In genomic region chr6:106118835-106119443, GRCh38 we compare ENCODE assay signal across 17 cellular contexts. TPM values are rescaled to one million over a fixed set of nuclear protein-coding genes. Genes with fewer than 3 reads are reported as not detected.
A peak's percentile ranks its signal among the peaks of the same experiment; 100 is the strongest.
DNase-seq lines count a peak whose midpoint lies in the region; ATAC-seq and TF ChIP-seq lines count a peak whose summit lies in the region.
"Had no signal": no experiment of that assay in that cellular context is flagged by ENCODE, and none has a peak within 500 bp of the region (broad histone marks: within the 10 kb centered on the region; RNA-seq: fewer than 3 reads in every experiment).

No MANE protein-coding gene starts in this region.

- no peak overlapping the region for H3K9ac ChIP-seq in DND-41 (ENCODE audit: low read depth, low read length)
- no peak overlapping the region for H3K9ac ChIP-seq in Loucy (ENCODE audit: low read depth, low read length, poor library complexity, severe bottlenecking)
- H3K9ac ChIP-seq: parathyroid adenoma had no signal

- no peaks in the 10 kb centered on the region for H4K20me1 ChIP-seq in DND-41 (ENCODE audit: insufficient read depth, low read length)
- H4K20me1 ChIP-seq in Loucy (ENCODE audit: insufficient read depth, low read length, poor library complexity, severe bottlenecking), result no peaks in the 10 kb centered on the region

- H2AFZ ChIP-seq in DND-41 (ENCODE audit: low read depth, low read length) (no peak overlapping the region), Loucy (ENCODE audit: low read length) (peak overlapping the region; percentile 18)

- ATAC-seq in DND-41 (ENCODE audit: insufficient read depth, low read depth) (no peak), natural killer cell (no peak), HG02763 (IDR thresholded peaks at IDR 0.05; ENCODE audit: unreplicated experiment) (no peak)
- no peak for ATAC-seq in activated CD8-positive, alpha-beta memory T cell treated with anti-CD3 and anti-CD28 coated beads, Interleukin-2, amount 10 ng/mL, durations not matched to agents 7 days and 5 days

- CTCF ChIA-PET in activated CD8-positive, alpha-beta memory T cell treated with anti-CD3 and anti-CD28 coated beads, Interleukin-2, amount 10 ng/mL, durations not matched to agents 7 days and 5 days (lab: Charles Lee), result interaction anchor here (0.6 to 3.9 kb wide), 6 partner anchors 10 to 104 kb away, joined by 3 to 30 read pairs (median 6); no protein-coding TSS in a partner anchor

- H3K9me2 ChIP-seq in Loucy (replicated peaks; ENCODE audit: low read depth, low read length), result no peaks in the 10 kb centered on the region

- no peak for TF ChIP-seq CTCF in DND-41 (IDR thresholded peaks at IDR 0.05; ENCODE audit: borderline replicate concordance, extremely low read depth, low read length, poor library complexity, severe bottlenecking)
- TF ChIP-seq CTCF in Loucy (conservative IDR thresholded peaks at IDR 0.05; ENCODE audit: low read length), result no peak
- no peak for TF ChIP-seq CTCF in natural killer cell (IDR thresholded peaks at IDR 0.05)

- H3K9me3 Mint-ChIP-seq in activated T-helper 2 cell treated with anti-CD3 and anti-CD28 coated beads, Interferon-gamma antibody, Interleukin-2, Interleukin-4, amounts not matched to agents 10 μg/mL and 5 μg/mL and 100 μg/mL, durations not matched to agents 14 hours and 24 hours and 36 hours, result peaks cover 5% of the 10 kb centered on the region
- H3K9me3 Mint-ChIP-seq in natural killer cell, result no peaks in the 10 kb centered on the region
- no peaks in the 10 kb centered on the region for H3K9me3 Mint-ChIP-seq in activated CD8-positive, alpha-beta memory T cell treated with anti-CD3 and anti-CD28 coated beads, Interleukin-2, amount 10 ng/mL, durations not matched to agents 7 days and 5 days (ENCODE audit: low read depth)

- H3K4me3 ChIP-seq in DND-41 (ENCODE audit: low read depth in 1 of 2, low read length in 2 of 2), result no peak overlapping the region
- H3K4me3 ChIP-seq in Loucy (ENCODE audit: low read length, poor library complexity, severe bottlenecking), result no peak overlapping the region
- H3K4me3 ChIP-seq: dorsolateral prefrontal cortex had no signal

- H3K4me2 ChIP-seq in DND-41 (ENCODE audit: insufficient read depth, low read length) (no peak overlapping the region), Loucy (ENCODE audit: low read depth, low read length, poor library complexity, severe bottlenecking) (no peak overlapping the region)

- H3K27ac ChIP-seq in DND-41 (ENCODE audit: low read length), result no peak overlapping the region
- H3K27ac ChIP-seq: dorsolateral prefrontal cortex, parathyroid adenoma had no signal

- intact Hi-C loops in activated T-helper 2 cell treated with anti-CD3 and anti-CD28 coated beads, Interferon-gamma antibody, Interleukin-2, Interleukin-4, amounts not matched to agents 10 μg/mL and 5 μg/mL and 100 μg/mL, durations not matched to agents 14 hours and 24 hours and 36 hours (cut with micrococcal nuclease), result no loop called here
- intact Hi-C loops in natural killer cell (cut with micrococcal nuclease), result no loop called here

- peaks cover 3% of the 10 kb centered on the region; the same call in 1 of the 2 replicates for H3F3A ChIP-seq in Loucy (ENCODE audit: low read depth)

- peaks cover 86% of the 10 kb centered on the region for H3K4me1 Mint-ChIP-seq in activated T-helper 2 cell treated with anti-CD3 and anti-CD28 coated beads, Interferon-gamma antibody, Interleukin-2, Interleukin-4, amounts not matched to agents 10 μg/mL and 5 μg/mL and 100 μg/mL, durations not matched to agents 14 hours and 24 hours and 36 hours (ENCODE audit: low read depth)
- peaks cover 49 to 54% of the 10 kb centered on the region in 2 donors for H3K4me1 Mint-ChIP-seq in natural killer cell
- H3K4me1 Mint-ChIP-seq in activated CD8-positive, alpha-beta memory T cell treated with anti-CD3 and anti-CD28 coated beads, Interleukin-2, amount 10 ng/mL, durations not matched to agents 7 days and 5 days, result peaks cover 76% of the 10 kb centered on the region

- peak; percentile 17 for DNase-seq in DND-41
- DNase-seq in activated T-helper 2 cell treated with anti-CD3 and anti-CD28 coated beads, Interferon-gamma antibody, Interleukin-2, Interleukin-4, amounts not matched to agents 10 μg/mL and 5 μg/mL and 100 μg/mL, durations not matched to agents 14 hours and 24 hours and 36 hours (ENCODE audit: low spot score), result no peak
- no peak for DNase-seq in natural killer cell
- no peak for DNase-seq in T1000 (lab: John Stamatoyannopoulos, UW)
- no peak for DNase-seq in activated CD8-positive, alpha-beta memory T cell treated with anti-CD3 and anti-CD28 coated beads, Interleukin-2, amount 10 ng/mL, durations not matched to agents 7 days and 5 days
- DNase-seq: caudate nucleus; dorsolateral prefrontal cortex; erythroblast; GDM1; glutamatergic neuron; NCI-H1436 treated with DMSO at 0.1 percent for 48 hours; NCI-H2227 treated with DMSO at 0.1 percent for 48 hours; stimulated activated CD4-positive, alpha-beta T cell treated with anti-CD3 and anti-CD28 coated beads, Interleukin-2, amount 100 ng/mL, for 48 hours had no signal

- H3K27me3 Mint-ChIP-seq in activated T-helper 2 cell treated with anti-CD3 and anti-CD28 coated beads, Interferon-gamma antibody, Interleukin-2, Interleukin-4, amounts not matched to agents 10 μg/mL and 5 μg/mL and 100 μg/mL, durations not matched to agents 14 hours and 24 hours and 36 hours (ENCODE audit: low read depth), result no peaks in the 10 kb centered on the region
- no peaks in the 10 kb centered on the region for H3K27me3 Mint-ChIP-seq in natural killer cell (ENCODE audit: low read depth in 2 of 2)
- H3K27me3 Mint-ChIP-seq in activated CD8-positive, alpha-beta memory T cell treated with anti-CD3 and anti-CD28 coated beads, Interleukin-2, amount 10 ng/mL, durations not matched to agents 7 days and 5 days, result no peaks in the 10 kb centered on the region
- H3K27me3 Mint-ChIP-seq: B cell had no signal

- H3K36me3 ChIP-seq in DND-41 (ENCODE audit: insufficient read depth, low read length) (no peaks in the 10 kb centered on the region), Loucy (ENCODE audit: insufficient read depth, low read length) (no peaks in the 10 kb centered on the region)

- H3K4me1 ChIP-seq in DND-41 (ENCODE audit: insufficient read depth, low read length), result peaks cover 21% of the 10 kb centered on the region
- H3K4me1 ChIP-seq in Loucy (ENCODE audit: insufficient read depth, low read length, poor library complexity, severe bottlenecking), result peaks cover 57% of the 10 kb centered on the region
- H3K4me1 ChIP-seq: parathyroid adenoma had no signal

- H3K27ac Mint-ChIP-seq in activated T-helper 2 cell treated with anti-CD3 and anti-CD28 coated beads, Interferon-gamma antibody, Interleukin-2, Interleukin-4, amounts not matched to agents 10 μg/mL and 5 μg/mL and 100 μg/mL, durations not matched to agents 14 hours and 24 hours and 36 hours, result peak overlapping the region; percentile 77
- peak overlapping the region; percentile 95 for H3K27ac Mint-ChIP-seq in natural killer cell
- no peak overlapping the region for H3K27ac Mint-ChIP-seq in activated CD8-positive, alpha-beta memory T cell treated with anti-CD3 and anti-CD28 coated beads, Interleukin-2, amount 10 ng/mL, durations not matched to agents 7 days and 5 days
- H3K27ac Mint-ChIP-seq: B cell had no signal

- peak overlapping the region; percentile 34 for H3K4me3 Mint-ChIP-seq in activated T-helper 2 cell treated with anti-CD3 and anti-CD28 coated beads, Interferon-gamma antibody, Interleukin-2, Interleukin-4, amounts not matched to agents 10 μg/mL and 5 μg/mL and 100 μg/mL, durations not matched to agents 14 hours and 24 hours and 36 hours (ENCODE audit: low read depth)
- H3K4me3 Mint-ChIP-seq in natural killer cell, result peak overlapping the region; percentile 25
- H3K4me3 Mint-ChIP-seq in activated CD8-positive, alpha-beta memory T cell treated with anti-CD3 and anti-CD28 coated beads, Interleukin-2, amount 10 ng/mL, durations not matched to agents 7 days and 5 days, result no peak overlapping the region
- H3K4me3 Mint-ChIP-seq: B cell had no signal

- H3K27me3 ChIP-seq in DND-41 (ENCODE audit: insufficient read depth, low read length, poor library complexity) (no peaks in the 10 kb centered on the region), Loucy (ENCODE audit: insufficient read depth, low read length, poor library complexity, severe bottlenecking) (no peaks in the 10 kb centered on the region)
- H3K27me3 ChIP-seq: dorsolateral prefrontal cortex had no signal

- H3K79me2 ChIP-seq in DND-41 (ENCODE audit: insufficient read depth, low read length) (no peaks in the 10 kb centered on the region), Loucy (ENCODE audit: insufficient read depth, low read length) (no peaks in the 10 kb centered on the region)
- H3K79me2 ChIP-seq: parathyroid adenoma had no signal

- H3K9me3 ChIP-seq in DND-41 (ENCODE audit: insufficient read depth, low read length, severe bottlenecking), result no peaks in the 10 kb centered on the region
- no peaks in the 10 kb centered on the region for H3K9me3 ChIP-seq in Loucy (ENCODE audit: insufficient read depth, low read depth, low read length)

- peaks cover 18% of the 10 kb centered on the region for H3K36me3 Mint-ChIP-seq in activated T-helper 2 cell treated with anti-CD3 and anti-CD28 coated beads, Interferon-gamma antibody, Interleukin-2, Interleukin-4, amounts not matched to agents 10 μg/mL and 5 μg/mL and 100 μg/mL, durations not matched to agents 14 hours and 24 hours and 36 hours (ENCODE audit: low read depth)
- H3K36me3 Mint-ChIP-seq in natural killer cell, result no peaks in the 10 kb centered on the region
- peaks cover 21% of the 10 kb centered on the region for H3K36me3 Mint-ChIP-seq in activated CD8-positive, alpha-beta memory T cell treated with anti-CD3 and anti-CD28 coated beads, Interleukin-2, amount 10 ng/mL, durations not matched to agents 7 days and 5 days

RNA-seq across cellular contexts. Expression of gene PRDM1, which starts 32.8 kb away (rescaled TPM):
- 49.1 and 52.3 TPM in 2 replicates for total RNA-seq in activated T-helper 2 cell treated with anti-CD3 and anti-CD28 coated beads, Interferon-gamma antibody, Interleukin-2, Interleukin-4, amounts not matched to agents 10 μg/mL and 5 μg/mL and 100 μg/mL, durations not matched to agents 14 hours and 24 hours and 36 hours
- total RNA-seq in natural killer cell, result 100 to 1,000 TPM; 165 to 180 (median 177) TPM
- 100 to 1,000 TPM in 1 of 2 experiments, 10 to 100 TPM in 1; 97.1 to 132 TPM for total RNA-seq in activated CD8-positive, alpha-beta memory T cell treated with anti-CD3 and anti-CD28 coated beads, Interleukin-2, amount 10 ng/mL, durations not matched to agents 7 days and 5 days
